In genomic region chr1:225694151-225694603, GRCh38 we compare ENCODE assay signal across 1 cellular context.
A peak's percentile ranks its signal among the peaks of the same experiment; 100 is the strongest.
TF ChIP-seq lines count a peak whose summit lies in the region.

No MANE protein-coding gene starts in this region.

TF ChIP-seq in HepG2, 621 proteins besides CTCF, POLR2A, EP300 and RAD21 (continued from another document and continues in another):
- no peak for TF ChIP-seq TMF1 (CRISPR knock-in tag; IDR thresholded peaks at IDR 0.05; ENCODE audit: low read depth)
- peak; percentile 68; the same call in 1 of the 2 replicates for TF ChIP-seq SALL1 (CRISPR knock-in tag; IDR thresholded peaks at IDR 0.05)
- peak; percentile 30; the same call in 1 of the 2 replicates for TF ChIP-seq TBX2 (CRISPR knock-in tag; IDR thresholded peaks at IDR 0.05; ENCODE audit: borderline replicate concordance)
- peak; percentile 61; the same call in 1 of the 2 replicates for TF ChIP-seq MLX (CRISPR knock-in tag; IDR thresholded peaks at IDR 0.05)
- TF ChIP-seq MAFF (IDR thresholded peaks at IDR 0.05; ENCODE audit: low read depth, low read length), result peak; percentile 55
- TF ChIP-seq SKI (IDR thresholded peaks at IDR 0.05; ENCODE audit: partially characterized antibody), result peak; percentile 38
- peak; percentile 69; the same call in 1 of the 2 replicates for TF ChIP-seq ZBTB20 (CRISPR knock-in tag; IDR thresholded peaks at IDR 0.05; ENCODE audit: borderline replicate concordance, low read depth)
- peak; percentile 70 for TF ChIP-seq XRCC5 (optimal IDR thresholded peaks at IDR 0.05; ENCODE audit: low read length)
- TF ChIP-seq ZNF280B (CRISPR knock-in tag; IDR thresholded peaks at IDR 0.05; ENCODE audit: borderline replicate concordance), result no peak
- TF ChIP-seq TEAD3 (CRISPR knock-in tag; optimal IDR thresholded peaks at IDR 0.05; ENCODE audit: borderline replicate concordance), result peak; percentile 65
- no peak for TF ChIP-seq ZNF496 (CRISPR knock-in tag; IDR thresholded peaks at IDR 0.05; ENCODE audit: insufficient replicate concordance)
- TF ChIP-seq IRF1 (CRISPR knock-in tag; IDR thresholded peaks at IDR 0.05; ENCODE audit: low read depth), result no peak
- TF ChIP-seq SAP130 (CRISPR knock-in tag; IDR thresholded peaks at IDR 0.05; ENCODE audit: low read depth), result peak; percentile 88
- TF ChIP-seq JUNB (CRISPR knock-in tag; IDR thresholded peaks at IDR 0.05; ENCODE audit: borderline replicate concordance), result no peak
- peak; percentile 62 for TF ChIP-seq HNF4A (CRISPR knock-in tag; IDR thresholded peaks at IDR 0.05)
- no peak for TF ChIP-seq ZNF234 (CRISPR knock-in tag; conservative IDR thresholded peaks at IDR 0.05)
- peak; percentile 96 for TF ChIP-seq FOXA3 (CRISPR knock-in tag; IDR thresholded peaks at IDR 0.05)
- peak; percentile 70 for TF ChIP-seq NR2F6 (IDR thresholded peaks at IDR 0.05)
- peak; percentile 78 for TF ChIP-seq NR2F6 (CRISPR knock-in tag; IDR thresholded peaks at IDR 0.05)
- TF ChIP-seq ZNF607 (CRISPR knock-in tag; IDR thresholded peaks at IDR 0.05; ENCODE audit: borderline replicate concordance), result no peak
- TF ChIP-seq ZBTB33 (CRISPR knock-in tag; IDR thresholded peaks at IDR 0.05), result no peak
- TF ChIP-seq ASH2L (IDR thresholded peaks at IDR 0.05; ENCODE audit: insufficient read length, low read depth, low read length), result peak; percentile 40
- 0 out of 2 replicates have a peak, but pooled peaks have one; percentile 65 for TF ChIP-seq POGZ (CRISPR knock-in tag; IDR thresholded peaks at IDR 0.05)
- TF ChIP-seq STAG1 (CRISPR knock-in tag; IDR thresholded peaks at IDR 0.05), result 0 out of 2 replicates have a peak, but pooled peaks have one; percentile 11
- peak; percentile 42; the same call in 1 of the 2 replicates for TF ChIP-seq TFAP4 (IDR thresholded peaks at IDR 0.05; ENCODE audit: borderline replicate concordance, low read depth)
- TF ChIP-seq ATF3 (CRISPR knock-in tag; IDR thresholded peaks at IDR 0.05), result peak; percentile 78
- TF ChIP-seq ZNF337 (CRISPR knock-in tag; IDR thresholded peaks at IDR 0.05; ENCODE audit: borderline replicate concordance, low read depth), result no peak
- peak; percentile 39; the same call in 1 of the 2 replicates for TF ChIP-seq HBP1 (CRISPR knock-in tag; IDR thresholded peaks at IDR 0.05; ENCODE audit: low read depth)
- TF ChIP-seq FOXP4 (CRISPR knock-in tag; IDR thresholded peaks at IDR 0.05), result peak; percentile 86
- no peak for TF ChIP-seq ZBTB4 (CRISPR knock-in tag; IDR thresholded peaks at IDR 0.05; ENCODE audit: borderline replicate concordance)
- TF ChIP-seq SSRP1 (CRISPR knock-in tag; IDR thresholded peaks at IDR 0.05), result peak; percentile 38; the same call in 1 of the 2 replicates
- peak; percentile 62 for TF ChIP-seq ZMYM4 (CRISPR knock-in tag; IDR thresholded peaks at IDR 0.05)
- peak; percentile 82; the same call in 1 of the 2 replicates for TF ChIP-seq MEF2D (CRISPR knock-in tag; IDR thresholded peaks at IDR 0.05)
- TF ChIP-seq ELK4 (CRISPR knock-in tag; IDR thresholded peaks at IDR 0.05; ENCODE audit: borderline replicate concordance), result no peak
- TF ChIP-seq CEBPG (CRISPR knock-in tag; IDR thresholded peaks at IDR 0.05), result peak; percentile 60; the same call in 1 of the 2 replicates
- TF ChIP-seq MIER3 (CRISPR knock-in tag; IDR thresholded peaks at IDR 0.05; ENCODE audit: borderline replicate concordance), result peak; percentile 76; the same call in 1 of the 2 replicates
- TF ChIP-seq ZSCAN21 (CRISPR knock-in tag; IDR thresholded peaks at IDR 0.05; ENCODE audit: borderline replicate concordance), result no peak
- no peak for TF ChIP-seq FLYWCH1 (CRISPR knock-in tag; IDR thresholded peaks at IDR 0.05)
- no peak for TF ChIP-seq ONECUT2 (CRISPR knock-in tag; IDR thresholded peaks at IDR 0.05)
- TF ChIP-seq ZUFSP (CRISPR knock-in tag; IDR thresholded peaks at IDR 0.05; ENCODE audit: borderline replicate concordance), result no peak
- TF ChIP-seq DRAP1 (CRISPR knock-in tag; IDR thresholded peaks at IDR 0.05), result no peak
- peak; percentile 10; the same call in 1 of the 2 replicates for TF ChIP-seq ZNF652 (CRISPR knock-in tag; IDR thresholded peaks at IDR 0.05; ENCODE audit: borderline replicate concordance, low read depth)
- peak; percentile 79 for TF ChIP-seq RARA (CRISPR knock-in tag; IDR thresholded peaks at IDR 0.05)
- peak; percentile 35; the same call in 1 of the 2 replicates for TF ChIP-seq JUN (CRISPR knock-in tag; IDR thresholded peaks at IDR 0.05)
